Comparison of ENCODE assay signal across 8 cellular contexts in genomic region chr3:44729384-44729910, GRCh38. TPM values are rescaled to one million over a fixed set of nuclear protein-coding genes. Genes with fewer than 3 reads are reported as not detected.
DNase-seq lines count a peak whose midpoint lies in the region; ATAC-seq, FAIRE-seq and TF ChIP-seq lines count a peak whose summit lies in the region.

ZNF501 (plus strand) TSS chr3:44729635; CDS start chr3:44734422, 4,787 bp downstream.

- H2BK12ac ChIP-seq in mesenchymal stem cell (ENCODE audit: low read length in 2 of 2): no peak within 1 kb of the TSS

- no peak within 1 kb of the TSS for H3K18ac ChIP-seq in mesenchymal stem cell (ENCODE audit: low read depth in 1 of 2, low read length in 2 of 2)

- TF ChIP-seq POLR2A in GM12891 (IDR thresholded peaks at IDR 0.05; ENCODE audit: low read depth, low read length): peak; percentile 57; the same call in 1 of the 2 replicates

- H3K79me1 ChIP-seq in mesenchymal stem cell (replicated peaks; ENCODE audit: low read length, poor library complexity, severe bottlenecking): no peaks in the 10 kb centered on the region

- H3K23ac ChIP-seq in mesenchymal stem cell (ENCODE audit: low read length in 2 of 2): no peak within 1 kb of the TSS

- no peak within 1 kb of the TSS for H3K14ac ChIP-seq in mesenchymal stem cell (ENCODE audit: low read length in 2 of 2)

- in situ Hi-C loops in KBM-7 (cut with MboI; ENCODE audit: low pct_unique_long_range_greater_than_20kb, low sequenced_read_pairs): no loop called here

- H3K9ac ChIP-seq in endocrine pancreas (ENCODE audit: control insufficient read depth, insufficient read depth, low read length) (peak within 1 kb of the TSS; percentile 22), mesenchymal stem cell (ENCODE audit: low read length) (peak within 1 kb of the TSS; percentile 90)

- WGBS in mesenchymal stem cell: 6% methylated on average over 46 of the region's 46 CpGs

- H3K27ac ChIP-seq in mesenchymal stem cell (ENCODE audit: low read length, poor library complexity, severe bottlenecking): no peak within 1 kb of the TSS

- H3K36me3 ChIP-seq in endocrine pancreas (ENCODE audit: control insufficient read depth, insufficient read depth, low read length) (peaks cover 9% of the 10 kb centered on the region), mesenchymal stem cell (ENCODE audit: control insufficient read depth in 1 of 2, insufficient read depth in 2 of 2, low read depth in 1 of 2, low read length in 2 of 2) (peaks cover 0 to 39% of the 10 kb centered on the region in 2 experiments)

- no peak within 1 kb of the TSS for H2BK5ac ChIP-seq in mesenchymal stem cell (ENCODE audit: low read depth, low read length, poor library complexity, severe bottlenecking)

- H3K27me3 ChIP-seq in endocrine pancreas (ENCODE audit: control insufficient read depth, insufficient read depth, low read length) (no peaks in the 10 kb centered on the region), mesenchymal stem cell (ENCODE audit: control insufficient read depth in 1 of 2, insufficient read depth in 1 of 2, low read length in 2 of 2) (no peaks in the 10 kb centered on the region)

- no peaks in the 10 kb centered on the region for H3K4me1 ChIP-seq in endocrine pancreas (ENCODE audit: control insufficient read depth, insufficient read depth, low read length)
- H3K4me1 ChIP-seq in mesenchymal stem cell (ENCODE audit: control insufficient read depth, insufficient read depth, low read depth, low read length): no peaks in the 10 kb centered on the region

- no peak within 1 kb of the TSS for H2AK5ac ChIP-seq in mesenchymal stem cell (ENCODE audit: low read length, severe bottlenecking)

- peak within 1 kb of the TSS; percentile 5 for H3K4me2 ChIP-seq in mesenchymal stem cell (ENCODE audit: low read length, poor library complexity, severe bottlenecking)

- peak within 1 kb of the TSS; percentile 72 for H2AFZ ChIP-seq in mesenchymal stem cell (ENCODE audit: low read depth, low read length)

- peak; percentile 96 for FAIRE-seq in GM12891 (lab: Jason Lieb, UNC)

- H4K91ac ChIP-seq in mesenchymal stem cell (ENCODE audit: low read length): peak within 1 kb of the TSS; percentile 18

- ATAC-seq in HG02938 (IDR thresholded peaks at IDR 0.05; ENCODE audit: unreplicated experiment): peak; percentile 62

- peak within 1 kb of the TSS in 1 of 2 experiments; percentile 34 for H3K4ac ChIP-seq in mesenchymal stem cell (ENCODE audit: low read depth in 1 of 2, low read length in 2 of 2)

- H2BK120ac ChIP-seq in mesenchymal stem cell (ENCODE audit: low read depth, low read length): no peak within 1 kb of the TSS

- H4K8ac ChIP-seq in mesenchymal stem cell (ENCODE audit: low read length): peak within 1 kb of the TSS; percentile 78

- peaks cover 18% of the 10 kb centered on the region for H3K9me3 ChIP-seq in endocrine pancreas (ENCODE audit: control insufficient read depth, low read length)
- peaks cover 91% of the 10 kb centered on the region for H3K9me3 ChIP-seq in mesenchymal stem cell (ENCODE audit: control insufficient read depth, low read length)

- no peak within 1 kb of the TSS for H2BK15ac ChIP-seq in mesenchymal stem cell (ENCODE audit: low read depth, poor library complexity, severe bottlenecking)

- DNase-seq in GM12891 (ENCODE audit: insufficient read length, low spot score): peak; percentile 75
- peak; percentile 78 for DNase-seq in NCI-H510A (lab: John Stamatoyannopoulos, UW)
- peak; percentile 59 to 77 (median 68) for DNase-seq in activated CD8-positive, alpha-beta memory T cell treated with anti-CD3 and anti-CD28 coated beads for 48 hours (ENCODE audit: low read depth in 2 of 3, low spot score in 2 of 3)
- peak; percentile 68 for DNase-seq in mesenchymal stem cell
- DNase-seq in stimulated activated CD4-positive, alpha-beta T cell treated with anti-CD3 and anti-CD28 coated beads, TNF-alpha, amount 100 ng/mL, for 4 hours (ENCODE audit: low read depth in 3 of 3): peak; percentile 63 to 79 (median 77)
- DNase-seq in KBM-7: no peak

- peak within 1 kb of the TSS; percentile 82 for H3K4me3 ChIP-seq in endocrine pancreas (ENCODE audit: control insufficient read depth, insufficient read depth, low read length)
- peak within 1 kb of the TSS; percentile 41 to 89 for H3K4me3 ChIP-seq in mesenchymal stem cell (ENCODE audit: insufficient read depth in 1 of 2, low read depth in 1 of 2, low read length in 2 of 2)

TF ChIP-seq in GM12891, 5 proteins besides CTCF, POLR2A, EP300 and RAD21:
- TF ChIP-seq POU2F2 (IDR thresholded peaks at IDR 0.05; ENCODE audit: low read depth, low read length) (no peak), SPI1 (IDR thresholded peaks at IDR 0.05; ENCODE audit: low read depth, low read length) (0 out of 2 replicates have a peak, but pooled peaks have one; percentile 13), TAF1 (IDR thresholded peaks at IDR 0.05; ENCODE audit: low read depth, low read length) (0 out of 2 replicates have a peak, but pooled peaks have one; percentile 50), POLR2AphosphoS5 (IDR thresholded peaks at IDR 0.05; ENCODE audit: low read depth, low read length) (0 out of 2 replicates have a peak, but pooled peaks have one; percentile 39), PAX5 (IDR thresholded peaks at IDR 0.05; ENCODE audit: insufficient read depth, low read length, severe bottlenecking) (no peak)

RNA-seq across cellular contexts. Expression of gene ZNF501, which starts in this region (rescaled TPM):
- 1.2 TPM for polyA plus RNA-seq in GM12891 (2012; ENCODE audit: low read depth, missing spikeins)
- polyA plus RNA-seq in mesenchymal stem cell (2013, experiment 1 of 2): 0.77 TPM
- polyA plus RNA-seq in mesenchymal stem cell (2013, experiment 2 of 2): 0.63 TPM
